In the genomic region with DNA sequence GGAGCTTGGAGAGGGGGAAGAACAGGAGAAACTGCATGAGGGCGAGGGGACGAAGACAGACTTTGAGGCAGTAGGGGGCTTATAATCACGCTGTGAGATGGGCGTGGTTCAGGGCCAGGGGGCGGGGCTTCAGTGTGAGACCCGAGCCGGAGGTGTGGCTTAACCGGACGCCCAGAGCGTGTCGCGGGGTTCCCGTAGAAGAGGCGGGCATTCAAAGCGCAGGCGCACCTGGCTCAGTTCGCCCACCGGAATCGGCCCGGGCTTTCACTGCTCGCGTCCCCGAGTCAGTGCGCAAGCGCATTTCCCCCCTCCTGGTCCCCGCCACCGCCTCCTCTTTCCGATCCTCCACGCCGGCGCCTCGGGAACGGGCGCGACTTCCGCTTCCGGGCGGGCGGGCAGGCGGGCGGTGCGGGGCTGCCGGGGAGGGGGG, we compare ENCODE assay signal across 8 cellular contexts. TPM values are rescaled to one million over a fixed set of nuclear protein-coding genes. Genes with fewer than 3 reads are reported as not detected.
DNase-seq lines count a peak whose midpoint lies in the region; FAIRE-seq and TF ChIP-seq lines count a peak whose summit lies in the region.

No MANE protein-coding gene starts in this region.

- H3K4me3 ChIP-seq in HFF-Myc (replicated peaks; ENCODE audit: low read depth, low read length) (peak overlapping the region; percentile 92), SJCRH30 (peak overlapping the region; percentile 72)

- TF ChIP-seq CTCF in HFF-Myc (IDR thresholded peaks at IDR 0.05; ENCODE audit: low read depth, low read length, missing control alignments) = no peak

- peaks cover 4% of the 10 kb centered on the region; the same call in 1 of the 2 replicates for H3K4me1 ChIP-seq in SJCRH30

- no peaks in the 10 kb centered on the region for H3K9me3 ChIP-seq in SJCRH30 (replicated peaks)

- no peaks in the 10 kb centered on the region for H3K27me3 ChIP-seq in SJCRH30

- peak overlapping the region; percentile 78 for H3K27ac ChIP-seq in SJCRH30
- H3K27ac ChIP-seq in substantia nigra (ENCODE audit: low read depth, low read length, poor library complexity, severe bottlenecking) = peak overlapping the region; percentile 94

- 0 out of 2 replicates have a peak, but pooled peaks cover 5% of the 10 kb centered on the region for H3K36me3 ChIP-seq in SJCRH30

- FAIRE-seq in frontal cortex (lab: Jason Lieb, UNC) = no peak

- DNase-seq in GM03348 (ENCODE audit: low spot score) = peak; percentile 98
- peak; percentile 93 for DNase-seq in HFF-Myc (ENCODE audit: extremely low read depth, low read depth)
- peak; percentile 98 for DNase-seq in MV-4-11 (lab: John Stamatoyannopoulos, UW)
- peak; percentile 99 for DNase-seq in SJCRH30
- DNase-seq in activated naive CD4-positive, alpha-beta T cell (lab: John Stamatoyannopoulos, UW) = peak; percentile 94 to 98 (median 96)
- peak; percentile 95 for DNase-seq in frontal cortex (ENCODE audit: low spot score in 2 of 2)
- DNase-seq in non-pigmented ciliary epithelial cell (ENCODE audit: low read depth) = peak; percentile 87
- peak; percentile 63 to 98 (median 91) for DNase-seq in substantia nigra (lab: John Stamatoyannopoulos, UW)

RNA-seq across cellular contexts. Expression of gene ZNF865, which starts 0.2 kb away (rescaled TPM):
- 1.7 and 2.0 TPM in 2 replicates for total RNA-seq in SJCRH30 (2014; rRNA removed; shearing (Covaris generic))
- 1.2 TPM for total RNA-seq in frontal cortex

RNA-seq across cellular contexts. Expression of gene ZNF524, which starts 5.1 kb away (rescaled TPM):
- 2.7 and 3.2 TPM in 2 replicates for total RNA-seq in SJCRH30 (2014; rRNA removed; shearing (Covaris generic))
- total RNA-seq in frontal cortex = 2.9 TPM

RNA-seq across cellular contexts. Expression of gene FIZ1, which starts 5.9 kb away (rescaled TPM):
- 7.9 and 10.3 TPM in 2 replicates for total RNA-seq in SJCRH30 (2014; rRNA removed; shearing (Covaris generic))
- total RNA-seq in frontal cortex = 3.3 TPM

RNA-seq across cellular contexts. Expression of gene ZNF784, which starts 19.1 kb away (rescaled TPM):
- 2.7 and 3.1 TPM in 2 replicates for total RNA-seq in SJCRH30 (2014; rRNA removed; shearing (Covaris generic))
- total RNA-seq in frontal cortex = 4.5 TPM

RNA-seq across cellular contexts. Expression of gene ZNF579, which starts 24.6 kb away (rescaled TPM):
- 5.4 and 7.5 TPM in 2 replicates for total RNA-seq in SJCRH30 (2014; rRNA removed; shearing (Covaris generic))
- total RNA-seq in frontal cortex = 3.7 TPM

Comparison
In these comparisons a context has a peak if more than half of its experiments do, and no peak if none do; other contexts are left out.
1. Peak in every context shown above with its lines: DNase-seq, H3K4me3 ChIP-seq and H3K27ac ChIP-seq.